Comparison of ENCODE assay signal across 3 cellular contexts in genomic region chr16:79392081-79392480, GRCh38.
TF ChIP-seq lines count a peak whose summit lies in the region.

No MANE protein-coding gene starts in this region.

TF ChIP-seq in HepG2, 621 proteins besides CTCF, POLR2A, EP300 and RAD21 (continued from another document):
- TF ChIP-seq FOXA1 (IDR thresholded peaks at IDR 0.05) = peak; percentile 38; the same call in 1 of the 2 replicates
- TF ChIP-seq FOXA1 (CRISPR knock-in tag; IDR thresholded peaks at IDR 0.05) = no peak
- no peak for TF ChIP-seq ZNF543 (CRISPR knock-in tag; IDR thresholded peaks at IDR 0.05)
- TF ChIP-seq PHB2 (IDR thresholded peaks at IDR 0.05; ENCODE audit: partially characterized antibody) = peak; percentile 20
- TF ChIP-seq, protein P1, sequence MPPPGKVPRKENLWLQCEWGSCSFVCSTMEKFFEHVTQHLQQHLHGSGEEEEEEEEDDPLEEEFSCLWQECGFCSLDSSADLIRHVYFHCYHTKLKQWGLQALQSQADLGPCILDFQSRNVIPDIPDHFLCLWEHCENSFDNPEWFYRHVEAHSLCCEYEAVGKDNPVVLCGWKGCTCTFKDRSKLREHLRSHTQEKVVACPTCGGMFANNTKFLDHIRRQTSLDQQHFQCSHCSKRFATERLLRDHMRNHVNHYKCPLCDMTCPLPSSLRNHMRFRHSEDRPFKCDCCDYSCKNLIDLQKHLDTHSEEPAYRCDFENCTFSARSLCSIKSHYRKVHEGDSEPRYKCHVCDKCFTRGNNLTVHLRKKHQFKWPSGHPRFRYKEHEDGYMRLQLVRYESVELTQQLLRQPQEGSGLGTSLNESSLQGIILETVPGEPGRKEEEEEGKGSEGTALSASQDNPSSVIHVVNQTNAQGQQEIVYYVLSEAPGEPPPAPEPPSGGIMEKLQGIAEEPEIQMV (CRISPR knock-in tag; IDR thresholded peaks at IDR 0.05; ENCODE audit: low read depth) = no peak
- 0 out of 2 replicates have a peak, but pooled peaks have one; percentile 7 for TF ChIP-seq FOXP1 (IDR thresholded peaks at IDR 0.05)
- TF ChIP-seq FOXP1 (CRISPR knock-in tag; IDR thresholded peaks at IDR 0.05) = no peak
- no peak for TF ChIP-seq FUBP1 (CRISPR knock-in tag; IDR thresholded peaks at IDR 0.05; ENCODE audit: borderline replicate concordance)
- TF ChIP-seq CC2D1A (CRISPR knock-in tag; IDR thresholded peaks at IDR 0.05) = no peak
- TF ChIP-seq SSRP1 (CRISPR knock-in tag; IDR thresholded peaks at IDR 0.05) = no peak
- TF ChIP-seq RBFOX2 (IDR thresholded peaks at IDR 0.05; ENCODE audit: low read depth, low read length) = no peak
- TF ChIP-seq, protein P2, sequence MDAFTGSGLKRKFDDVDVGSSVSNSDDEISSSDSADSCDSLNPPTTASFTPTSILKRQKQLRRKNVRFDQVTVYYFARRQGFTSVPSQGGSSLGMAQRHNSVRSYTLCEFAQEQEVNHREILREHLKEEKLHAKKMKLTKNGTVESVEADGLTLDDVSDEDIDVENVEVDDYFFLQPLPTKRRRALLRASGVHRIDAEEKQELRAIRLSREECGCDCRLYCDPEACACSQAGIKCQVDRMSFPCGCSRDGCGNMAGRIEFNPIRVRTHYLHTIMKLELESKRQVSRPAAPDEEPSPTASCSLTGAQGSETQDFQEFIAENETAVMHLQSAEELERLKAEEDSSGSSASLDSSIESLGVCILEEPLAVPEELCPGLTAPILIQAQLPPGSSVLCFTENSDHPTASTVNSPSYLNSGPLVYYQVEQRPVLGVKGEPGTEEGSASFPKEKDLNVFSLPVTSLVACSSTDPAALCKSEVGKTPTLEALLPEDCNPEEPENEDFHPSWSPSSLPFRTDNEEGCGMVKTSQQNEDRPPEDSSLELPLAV (CRISPR knock-in tag; conservative IDR thresholded peaks at IDR 0.05; ENCODE audit: low read depth) = no peak
- TF ChIP-seq CREB1 (IDR thresholded peaks at IDR 0.05) = no peak
- TF ChIP-seq CREB1 (CRISPR knock-in tag; IDR thresholded peaks at IDR 0.05) = no peak

TF ChIP-seq in HEK293, 187 proteins besides CTCF, POLR2A, EP300 and RAD21:
- TF ChIP-seq ZNF596 (tag by site-specific recombination; IDR thresholded peaks at IDR 0.05) (0 out of 2 replicates have a peak, but pooled peaks have one; percentile 24), OVOL3 (tag by site-specific recombination; IDR thresholded peaks at IDR 0.05) (no peak), ZNF549 (tag by site-specific recombination; IDR thresholded peaks at IDR 0.05) (no peak), PRDM1 (tag by site-specific recombination; IDR thresholded peaks at IDR 0.05) (peak; percentile 85), ZNF366 (tag by site-specific recombination; conservative IDR thresholded peaks at IDR 0.05) (peak; percentile 82), ZNF274 (IDR thresholded peaks at IDR 0.05; ENCODE audit: low read length) (no peak), ZNF274 (tag by site-specific recombination; IDR thresholded peaks at IDR 0.05; ENCODE audit: borderline replicate concordance) (no peak), ZNF776 (tag by site-specific recombination; IDR thresholded peaks at IDR 0.05; ENCODE audit: borderline replicate concordance) (0 out of 2 replicates have a peak, but pooled peaks have one; percentile 19)

TF ChIP-seq in K562, 482 proteins besides CTCF, POLR2A, EP300 and RAD21 (continued from another document):
- TF ChIP-seq ZNF512 (tag; IDR thresholded peaks at IDR 0.05) (peak; percentile 91), OTX1 (CRISPR knock-in tag; IDR thresholded peaks at IDR 0.05) (0 out of 2 replicates have a peak, but pooled peaks have one; percentile 15), RFX5 (IDR thresholded peaks at IDR 0.05; ENCODE audit: low read depth, low read length) (no peak)
- TF ChIP-seq, protein P3, sequence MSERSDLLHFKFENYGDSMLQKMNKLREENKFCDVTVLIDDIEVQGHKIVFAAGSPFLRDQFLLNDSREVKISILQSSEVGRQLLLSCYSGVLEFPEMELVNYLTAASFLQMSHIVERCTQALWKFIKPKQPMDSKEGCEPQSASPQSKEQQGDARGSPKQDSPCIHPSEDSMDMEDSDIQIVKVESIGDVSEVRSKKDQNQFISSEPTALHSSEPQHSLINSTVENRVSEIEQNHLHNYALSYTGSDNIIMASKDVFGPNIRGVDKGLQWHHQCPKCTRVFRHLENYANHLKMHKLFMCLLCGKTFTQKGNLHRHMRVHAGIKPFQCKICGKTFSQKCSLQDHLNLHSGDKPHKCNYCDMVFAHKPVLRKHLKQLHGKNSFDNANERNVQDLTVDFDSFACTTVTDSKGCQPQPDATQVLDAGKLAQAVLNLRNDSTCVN (CRISPR knock-in tag; IDR thresholded peaks at IDR 0.05) = 0 out of 2 replicates have a peak, but pooled peaks have one; percentile 12
- TF ChIP-seq, protein P4, sequence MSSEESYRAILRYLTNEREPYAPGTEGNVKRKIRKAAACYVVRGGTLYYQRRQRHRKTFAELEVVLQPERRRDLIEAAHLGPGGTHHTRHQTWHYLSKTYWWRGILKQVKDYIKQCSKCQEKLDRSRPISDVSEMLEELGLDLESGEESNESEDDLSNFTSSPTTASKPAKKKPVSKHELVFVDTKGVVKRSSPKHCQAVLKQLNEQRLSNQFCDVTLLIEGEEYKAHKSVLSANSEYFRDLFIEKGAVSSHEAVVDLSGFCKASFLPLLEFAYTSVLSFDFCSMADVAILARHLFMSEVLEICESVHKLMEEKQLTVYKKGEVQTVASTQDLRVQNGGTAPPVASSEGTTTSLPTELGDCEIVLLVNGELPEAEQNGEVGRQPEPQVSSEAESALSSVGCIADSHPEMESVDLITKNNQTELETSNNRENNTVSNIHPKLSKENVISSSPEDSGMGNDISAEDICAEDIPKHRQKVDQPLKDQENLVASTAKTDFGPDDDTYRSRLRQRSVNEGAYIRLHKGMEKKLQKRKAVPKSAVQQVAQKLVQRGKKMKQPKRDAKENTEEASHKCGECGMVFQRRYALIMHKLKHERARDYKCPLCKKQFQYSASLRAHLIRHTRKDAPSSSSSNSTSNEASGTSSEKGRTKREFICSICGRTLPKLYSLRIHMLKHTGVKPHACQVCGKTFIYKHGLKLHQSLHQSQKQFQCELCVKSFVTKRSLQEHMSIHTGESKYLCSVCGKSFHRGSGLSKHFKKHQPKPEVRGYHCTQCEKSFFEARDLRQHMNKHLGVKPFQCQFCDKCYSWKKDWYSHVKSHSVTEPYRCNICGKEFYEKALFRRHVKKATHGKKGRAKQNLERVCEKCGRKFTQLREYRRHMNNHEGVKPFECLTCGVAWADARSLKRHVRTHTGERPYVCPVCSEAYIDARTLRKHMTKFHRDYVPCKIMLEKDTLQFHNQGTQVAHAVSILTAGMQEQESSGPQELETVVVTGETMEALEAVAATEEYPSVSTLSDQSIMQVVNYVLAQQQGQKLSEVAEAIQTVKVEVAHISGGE (CRISPR knock-in tag; IDR thresholded peaks at IDR 0.05) = no peak
